Comparison of ENCODE assay signal across 22 cellular contexts in genomic region chr3:117404153-117404552, GRCh38.
"Had no signal": no experiment of that assay in that cellular context is flagged by ENCODE, and none has a peak within 500 bp of the region (broad histone marks: within the 10 kb centered on the region; RNA-seq: fewer than 3 reads in every experiment).

No MANE protein-coding gene starts in this region.

- H3K27ac ChIP-seq: adrenal gland, coronary artery, hepatocyte, neural progenitor cell, thoracic aorta, upper lobe of left lung had no signal

- H3K27me3 ChIP-seq: adrenal gland, hepatocyte, neural progenitor cell, upper lobe of left lung had no signal

- H3K9me3 ChIP-seq: adrenal gland, thoracic aorta, upper lobe of left lung had no signal

- H3K9ac ChIP-seq: neural progenitor cell had no signal

- H3K79me2 ChIP-seq: hepatocyte had no signal

- H2AFZ ChIP-seq: hepatocyte, neural progenitor cell had no signal

- H3K4me1 ChIP-seq: upper lobe of left lung had no signal

- H3K4me2 ChIP-seq: hepatocyte, neural progenitor cell had no signal

- DNase-seq: activated CD4-positive, alpha-beta T cell treated with anti-CD3 and anti-CD28 coated beads for 1 hour; activated CD4-positive, alpha-beta T cell treated with anti-CD3 and anti-CD28 coated beads, Interleukin-2, amount 50 U/mL, for 1 hour; activated CD8-positive, alpha-beta T cell treated with anti-CD3 and anti-CD28 coated beads, Interleukin-2, amount 10 ng/mL, durations not matched to agents 7 days and 5 days; activated T-cell treated with anti-CD3 and anti-CD28 coated beads, Interleukin-2, amount 50 U/mL, for 24 hours; adrenal gland; erythroblast; foreskin melanocyte; glutamatergic neuron; immature natural killer cell; naive thymus-derived CD8-positive, alpha-beta T cell; right cardiac atrium; stimulated activated CD4-positive, alpha-beta T cell treated with anti-CD3 and anti-CD28 coated beads, Interleukin-4, amount 100 ng/mL, for 24 hours; stimulated activated naive CD4-positive, alpha-beta T cell treated with Interleukin-2 at 50 U/mL for 16 hours; T-helper 1 cell; upper lobe of left lung had no signal

- H3K4me3 ChIP-seq: adrenal gland, coronary artery, hepatocyte, neural progenitor cell, thoracic aorta, upper lobe of left lung had no signal

- ATAC-seq: activated CD8-positive, alpha-beta T cell treated with anti-CD3 and anti-CD28 coated beads, Interleukin-2, amount 10 ng/mL, durations not matched to agents 7 days and 5 days; activated naive CD4-positive, alpha-beta T cell treated with anti-CD3 and anti-CD28 coated beads, Interleukin-2, amount 50 U/mL, for 72 hours; activated T-helper 17 cell treated with anti-CD3 and anti-CD28 coated beads, Interleukin-2, amount 50 U/mL, for 72 hours; left lobe of liver; naive thymus-derived CD8-positive, alpha-beta T cell; right cardiac atrium had no signal

- H3K36me3 ChIP-seq: adrenal gland, neural progenitor cell, thoracic aorta, upper lobe of left lung had no signal
